Comparison of ENCODE assay signal across 32 cellular contexts in genomic region chr21:43989401-43989800, GRCh38.
"Had no signal": no experiment of that assay in that cellular context is flagged by ENCODE, and none has a peak within 500 bp of the region (broad histone marks: within the 10 kb centered on the region; RNA-seq: fewer than 3 reads in every experiment).

No MANE protein-coding gene starts in this region.

- H3K27ac ChIP-seq: SJSA1, WERI-Rb-1 had no signal

- H3K4me3 ChIP-seq: SJSA1 had no signal

- H3K27me3 ChIP-seq: SJSA1 had no signal

- DNase-seq: activated CD4-positive, alpha-beta memory T cell treated with anti-CD3 and anti-CD28 coated beads, Interleukin-2, amount 10 ng/mL, durations not matched to agents 7 days and 5 days; activated CD4-positive, alpha-beta T cell treated with anti-CD3 and anti-CD28 coated beads for 1 hour; activated CD4-positive, alpha-beta T cell treated with anti-CD3 and anti-CD28 coated beads for 48 hours; activated CD4-positive, CD25-positive, alpha-beta regulatory T cell; activated CD8-positive, alpha-beta memory T cell treated with anti-CD3 and anti-CD28 coated beads for 24 hours; activated CD8-positive, alpha-beta memory T cell treated with anti-CD3 and anti-CD28 coated beads, Interleukin-2, amount 10 ng/mL, durations not matched to agents 7 days and 5 days; activated CD8-positive, alpha-beta memory T cell treated with anti-CD3 and anti-CD28 coated beads, Interleukin-2, amount 50 U/mL, for 48 hours; activated effector memory CD4-positive, alpha-beta T cell treated with Interleukin-2 at 50 U/mL for 16 hours; activated naive CD4-positive, alpha-beta T cell treated with anti-CD3 and anti-CD28 coated beads, Interleukin-2, amount 10 ng/mL, durations not matched to agents 7 days and 5 days; activated naive CD8-positive, alpha-beta T cell treated with anti-CD3 and anti-CD28 coated beads, Interleukin-2, amount 50 U/mL, for 24 hours; activated T-cell treated with anti-CD3 and anti-CD28 coated beads, Interleukin-2, amount 50 U/mL, for 48 hours; anterior cingulate cortex; central memory CD4-positive, alpha-beta T cell; NCI-H1048; NCI-H1105 treated with DMSO at 0.1 percent for 48 hours; NCI-H1436; NCI-H1694; NCI-H1930; NCI-H2081 treated with DMSO at 0.1 percent for 48 hours; NCI-H226; NCI-H446 treated with DMSO at 0.1 percent for 48 hours; NCI-H524; NCI-H69; NCI-H82; SHP77 treated with DMSO at 0.1 percent for 48 hours; SW 1271; T-helper 1 cell; T-helper 2 cell; T-helper 9 cell; WERI-Rb-1 had no signal

- FAIRE-seq: bronchial epithelial cell had no signal

- H3K4me1 ChIP-seq: SJSA1 had no signal

- H3K36me3 ChIP-seq: SJSA1, WERI-Rb-1 had no signal

- H3K9me3 ChIP-seq: SJSA1 had no signal
